14 cellular contexts compared by ENCODE assay signal in genomic region chr4:38155589-38156294, GRCh38.
DNase-seq lines count a peak whose midpoint lies in the region; ATAC-seq, FAIRE-seq and TF ChIP-seq lines count a peak whose summit lies in the region.
"Had no signal": no experiment of that assay in that cellular context is flagged by ENCODE, and none has a peak within 500 bp of the region (broad histone marks: within the 10 kb centered on the region; RNA-seq: fewer than 3 reads in every experiment).

No MANE protein-coding gene starts in this region.

- H3K27ac ChIP-seq in pancreas (peak overlapping the region; percentile 49 to 83 (median 65)), esophagus muscularis mucosa (replicated peaks in 1 of 4) (peak overlapping the region in 2 of 4 donors; percentile 13 to 20), gastroesophageal sphincter (peak overlapping the region in 2 of 4 donors; percentile 11 to 71)
- H3K27ac ChIP-seq: parathyroid adenoma had no signal

- WGBS in pancreas, 2 donors = 77 to 82% methylated on average over 7 of the region's 7 CpGs
- 93% methylated on average over 7 of the region's 7 CpGs for WGBS in esophagus muscularis mucosa
- 67 to 100% methylated on average over 3 to 5 of the region's 7 CpGs for WGBS in gastroesophageal sphincter (ENCODE audit: low coverage in 1 of 2), 2 donors

- H3K27me3 Mint-ChIP-seq in activated CD4-positive, alpha-beta T cell treated with anti-CD3 and anti-CD28 coated beads, Interleukin-2, amount 10 ng/mL, durations not matched to agents 7 days and 5 days = peaks cover 2% of the 10 kb centered on the region
- H3K27me3 Mint-ChIP-seq in glutamatergic neuron (ENCODE audit: unreplicated experiment) (no peaks in the 10 kb centered on the region), natural killer cell (ENCODE audit: low read depth in 2 of 2) (peaks cover 11 to 15% of the 10 kb centered on the region in 2 donors)

- H3K4me1 Mint-ChIP-seq in activated CD4-positive, alpha-beta T cell treated with anti-CD3 and anti-CD28 coated beads, Interleukin-2, amount 10 ng/mL, durations not matched to agents 7 days and 5 days = peaks cover 82% of the 10 kb centered on the region
- H3K4me1 Mint-ChIP-seq in glutamatergic neuron (ENCODE audit: low read depth, unreplicated experiment) (peaks cover 20% of the 10 kb centered on the region), natural killer cell (peaks cover 11 to 20% of the 10 kb centered on the region in 2 donors)

- TF ChIP-seq POLR2A in esophagus muscularis mucosa (IDR thresholded peaks at IDR 0.05; ENCODE audit: low read depth) (no peak), gastroesophageal sphincter (IDR thresholded peaks at IDR 0.05) (no peak)

- H3K4me3 ChIP-seq in pancreas (no peak overlapping the region), esophagus muscularis mucosa (no peak overlapping the region), gastroesophageal sphincter (no peak overlapping the region)

- H3K36me3 ChIP-seq in pancreas (no peaks in the 10 kb centered on the region), esophagus muscularis mucosa (no peaks in the 10 kb centered on the region), gastroesophageal sphincter (no peaks in the 10 kb centered on the region)

- no peak for DNase-seq in activated CD4-positive, alpha-beta T cell treated with anti-CD3 and anti-CD28 coated beads, Interleukin-2, amount 10 ng/mL, durations not matched to agents 7 days and 5 days
- no peak for DNase-seq in activated CD4-positive, alpha-beta T cell treated with anti-CD3 and anti-CD28 coated beads for 1 hour
- DNase-seq in SW480 (ENCODE audit: low spot score) (peak; percentile 51), glutamatergic neuron (no peak), pancreas (peak in 1 of 6 donors; percentile 23), natural killer cell (no peak), esophagus muscularis mucosa (ENCODE audit: extremely low spot score) (no peak)
- DNase-seq: ACHN; activated CD4-positive, alpha-beta T cell treated with anti-CD3 and anti-CD28 coated beads, Interleukin-2, amount 50 U/mL, for 48 hours; NCI-H2029; RPMI8226; T1000 had no signal

- CTCF ChIA-PET in activated CD4-positive, alpha-beta T cell treated with anti-CD3 and anti-CD28 coated beads, Interleukin-2, amount 10 ng/mL, durations not matched to agents 7 days and 5 days (lab: Charles Lee) = interaction anchor here (0.5 to 1.1 kb wide), 5 partner anchors 14 to 1324 kb away, joined by 3 to 4 read pairs (median 3); no protein-coding TSS in a partner anchor

- POLR2A ChIA-PET in activated CD4-positive, alpha-beta T cell treated with anti-CD3 and anti-CD28 coated beads, Interleukin-2, amount 10 ng/mL, durations not matched to agents 7 days and 5 days (lab: Charles Lee) = interaction anchor here (0.8 to 0.9 kb wide), 2 partner anchors 23 to 27 kb away, joined by 3 read pairs; no protein-coding TSS in a partner anchor

- H3K9me3 ChIP-seq in pancreas (no peaks in the 10 kb centered on the region), esophagus muscularis mucosa (no peaks in the 10 kb centered on the region), gastroesophageal sphincter (no peaks in the 10 kb centered on the region)

- no peak for TF ChIP-seq EP300 in esophagus muscularis mucosa (IDR thresholded peaks at IDR 0.05)
- TF ChIP-seq EP300 in gastroesophageal sphincter (IDR thresholded peaks at IDR 0.05) = no peak

- ATAC-seq in pancreas (peak in 3 of 4 donors; percentile 29 to 47 (median 43)), natural killer cell (no peak), gastroesophageal sphincter (no peak)

- TF ChIP-seq CTCF in glutamatergic neuron (IDR thresholded peaks at IDR 0.05; ENCODE audit: partially characterized antibody, unreplicated experiment) (no peak), pancreas (IDR thresholded peaks at IDR 0.05) (no peak), natural killer cell (IDR thresholded peaks at IDR 0.05) (no peak), esophagus muscularis mucosa (IDR thresholded peaks at IDR 0.05) (no peak), gastroesophageal sphincter (IDR thresholded peaks at IDR 0.05) (no peak)

- H3K4me3 Mint-ChIP-seq in activated CD4-positive, alpha-beta T cell treated with anti-CD3 and anti-CD28 coated beads, Interleukin-2, amount 10 ng/mL, durations not matched to agents 7 days and 5 days = peak overlapping the region; percentile 35
- no peak overlapping the region for H3K4me3 Mint-ChIP-seq in glutamatergic neuron (ENCODE audit: unreplicated experiment)
- H3K4me3 Mint-ChIP-seq in natural killer cell = no peak overlapping the region

- H3K27me3 ChIP-seq in pancreas (no peaks in the 10 kb centered on the region), esophagus muscularis mucosa (no peaks in the 10 kb centered on the region), gastroesophageal sphincter (no peaks in the 10 kb centered on the region)

- H3K9me3 Mint-ChIP-seq in activated CD4-positive, alpha-beta T cell treated with anti-CD3 and anti-CD28 coated beads, Interleukin-2, amount 10 ng/mL, durations not matched to agents 7 days and 5 days = peaks cover 22% of the 10 kb centered on the region
- no peaks in the 10 kb centered on the region for H3K9me3 Mint-ChIP-seq in glutamatergic neuron (ENCODE audit: unreplicated experiment)
- no peaks in the 10 kb centered on the region for H3K9me3 Mint-ChIP-seq in natural killer cell

- H3K27ac Mint-ChIP-seq in activated CD4-positive, alpha-beta T cell treated with anti-CD3 and anti-CD28 coated beads, Interleukin-2, amount 10 ng/mL, durations not matched to agents 7 days and 5 days = peak overlapping the region; percentile 88
- H3K27ac Mint-ChIP-seq in glutamatergic neuron (ENCODE audit: unreplicated experiment) (peak overlapping the region; percentile 16), natural killer cell (no peak overlapping the region)

- H3K4me1 ChIP-seq in pancreas (peaks cover 23 to 44% (median 25%) of the 10 kb centered on the region in 3 donors), esophagus muscularis mucosa (peaks cover 21 to 27% (median 24%) of the 10 kb centered on the region in 4 donors), gastroesophageal sphincter (peaks cover 0 to 27% (median 8%) of the 10 kb centered on the region in 3 donors)
- H3K4me1 ChIP-seq: parathyroid adenoma had no signal

- intact Hi-C loops in pancreas (cut with DNase I) (no loop called here), natural killer cell (cut with micrococcal nuclease) (no loop called here), esophagus muscularis mucosa (cut with DNase I) (no loop called here)

- peaks cover 16% of the 10 kb centered on the region for H3K36me3 Mint-ChIP-seq in activated CD4-positive, alpha-beta T cell treated with anti-CD3 and anti-CD28 coated beads, Interleukin-2, amount 10 ng/mL, durations not matched to agents 7 days and 5 days (ENCODE audit: low read depth)
- no peaks in the 10 kb centered on the region for H3K36me3 Mint-ChIP-seq in glutamatergic neuron (ENCODE audit: unreplicated experiment)
- no peaks in the 10 kb centered on the region for H3K36me3 Mint-ChIP-seq in natural killer cell

- no peak for FAIRE-seq in pancreas (lab: Jason Lieb, UNC)

Comparison
In these comparisons a context has a peak if more than half of its experiments do, and no peak if none do; other contexts are left out.
1. H3K27ac Mint-ChIP-seq: peak in activated CD4-positive, alpha-beta T cell treated with anti-CD3 and anti-CD28 coated beads, Interleukin-2, amount 10 ng/mL, durations not matched to agents 7 days and 5 days (single experiment) and glutamatergic neuron (single experiment); none in natural killer cell (0 of 2).
2. ATAC-seq: peak in pancreas (3 of 4); none in natural killer cell (0 of 3) and gastroesophageal sphincter (single experiment).